8 cellular contexts compared by ENCODE assay signal in the genomic region with DNA sequence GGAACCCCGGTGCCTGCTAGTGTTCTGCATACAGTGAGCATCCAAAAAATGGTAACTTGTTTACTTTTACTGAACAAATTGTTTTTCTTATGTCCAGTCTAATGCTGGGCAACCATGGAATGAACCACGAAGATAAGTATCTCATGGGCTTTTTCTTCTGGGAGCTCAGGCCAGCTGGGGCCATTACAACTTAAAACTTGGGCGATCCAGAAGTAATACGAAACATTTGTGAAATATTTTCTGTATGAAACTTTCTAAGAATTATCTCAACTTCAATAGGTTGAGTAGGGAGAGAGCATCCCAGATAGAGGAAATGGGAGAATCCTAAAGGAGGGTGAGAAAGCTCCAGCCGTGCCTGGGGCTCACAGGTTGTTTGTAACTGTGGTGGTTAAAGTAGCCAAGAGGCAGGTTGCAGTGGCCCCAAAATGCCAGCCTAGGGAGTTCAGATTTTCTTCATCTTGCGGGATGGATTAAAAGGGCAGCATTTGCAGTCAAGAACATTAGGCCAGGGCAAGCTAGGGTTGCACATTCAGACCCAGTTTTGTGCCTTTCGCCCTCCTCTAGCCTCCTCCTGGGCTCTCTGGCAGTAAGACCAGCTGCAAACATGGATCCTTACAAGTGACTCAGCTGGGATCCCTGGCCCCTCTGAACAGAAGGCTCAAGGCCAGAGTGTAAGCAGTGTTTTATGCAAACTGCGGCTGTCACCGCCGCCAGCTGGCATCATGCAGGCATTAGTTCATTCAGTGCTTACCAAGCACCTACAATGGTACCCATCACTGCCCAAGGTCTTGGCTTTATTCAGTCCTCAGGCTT. TPM values are rescaled to one million over a fixed set of nuclear protein-coding genes. Genes with fewer than 3 reads are reported as not detected.
DNase-seq lines count a peak whose midpoint lies in the region; ATAC-seq and TF ChIP-seq lines count a peak whose summit lies in the region.

No MANE protein-coding gene starts in this region.

- H4K20me1 ChIP-seq in MM.1S (ENCODE audit: insufficient read depth, low read length), result no peaks in the 10 kb centered on the region

- no peak for DNase-seq in BE2C
- no peak for DNase-seq in MM.1S
- no peak for DNase-seq in effector memory CD4-positive, alpha-beta T cell
- DNase-seq in GM10248 (ENCODE audit: extremely low spot score), result no peak
- no peak for DNase-seq in ACHN
- DNase-seq in stimulated activated CD4-positive, alpha-beta T cell treated with anti-CD3 and anti-CD28 coated beads, Interleukin-1b, Interleukin-23, amount 100 ng/mL, for 48 hours, result no peak

- H3K27ac ChIP-seq in MM.1S (ENCODE audit: low read length), result no peak overlapping the region
- H3K27ac ChIP-seq in effector memory CD4-positive, alpha-beta T cell (ENCODE audit: insufficient read depth, low read length, poor library complexity, severe bottlenecking), result peak overlapping the region; percentile 100

- POLR2A ChIA-PET in GM10248 (lab: Yijun Ruan, JAX), result interaction anchor here (0.9 to 2.8 kb wide), 2 partner anchors 11 to 42 kb away, joined by 3 to 17 read pairs; a partner anchor contains a TSS

- H3K4me3 Mint-ChIP-seq in nephron, result peak overlapping the region; percentile 90 to 94 (median 90)

- H2AFZ ChIP-seq in MM.1S (ENCODE audit: low read length), result peak overlapping the region; percentile 55

- H3K36me3 ChIP-seq in BE2C (peaks cover 25% of the 10 kb centered on the region), MM.1S (replicated peaks; ENCODE audit: insufficient read depth, low read length) (no peaks in the 10 kb centered on the region)
- peaks cover 30% of the 10 kb centered on the region for H3K36me3 ChIP-seq in effector memory CD4-positive, alpha-beta T cell (ENCODE audit: control insufficient read depth, insufficient read depth, low read length)

- H3K27me3 ChIP-seq in BE2C (no peaks in the 10 kb centered on the region), MM.1S (replicated peaks; ENCODE audit: insufficient read depth, low read length) (no peaks in the 10 kb centered on the region)
- H3K27me3 ChIP-seq in effector memory CD4-positive, alpha-beta T cell (replicated peaks; ENCODE audit: control insufficient read depth, insufficient read depth, low read length, poor library complexity, severe bottlenecking), result no peaks in the 10 kb centered on the region

- no peaks in the 10 kb centered on the region for H3K27me3 Mint-ChIP-seq in nephron (ENCODE audit: low read depth)

- peak overlapping the region; percentile 84; the same call in 1 of the 2 replicates for H3K9ac ChIP-seq in MM.1S (ENCODE audit: low read length)

- peaks cover 38% of the 10 kb centered on the region for H3K79me2 ChIP-seq in MM.1S (ENCODE audit: low read length)

- no peak for TF ChIP-seq CTCF in BE2C (IDR thresholded peaks at IDR 0.05; ENCODE audit: low read depth, low read length)
- no peak for TF ChIP-seq CTCF in MM.1S (IDR thresholded peaks at IDR 0.05; ENCODE audit: low read length)
- TF ChIP-seq CTCF in nephron (IDR thresholded peaks at IDR 0.05; ENCODE audit: unreplicated experiment in 3 of 3), result no peak
- no peak for TF ChIP-seq CTCF in GM10248 (IDR thresholded peaks at IDR 0.05; ENCODE audit: control extremely low read depth, extremely low read depth, low read depth, missing control alignments)

- H3K36me3 Mint-ChIP-seq in nephron (ENCODE audit: low read depth), result peaks cover 40% of the 10 kb centered on the region

- no peak for ATAC-seq in GM18520 (IDR thresholded peaks at IDR 0.05; ENCODE audit: unreplicated experiment)

- H3K4me2 ChIP-seq in MM.1S (ENCODE audit: low read depth, low read length), result peak overlapping the region; percentile 44

- H3K4me3 ChIP-seq in BE2C (ENCODE audit: low read depth, low read length) (peak overlapping the region; percentile 98), MM.1S (ENCODE audit: low read length) (peak overlapping the region; percentile 79)
- peak overlapping the region; percentile 96 for H3K4me3 ChIP-seq in effector memory CD4-positive, alpha-beta T cell (ENCODE audit: insufficient read depth, low read depth, low read length, poor library complexity, severe bottlenecking)

- no peaks in the 10 kb centered on the region for H3K9me3 ChIP-seq in BE2C
- no peaks in the 10 kb centered on the region for H3K9me3 ChIP-seq in MM.1S (replicated peaks; ENCODE audit: insufficient read depth, low read length)
- H3K9me3 ChIP-seq in effector memory CD4-positive, alpha-beta T cell (ENCODE audit: control insufficient read depth, low read length), result no peaks in the 10 kb centered on the region

- H3K27ac Mint-ChIP-seq in nephron, result peak overlapping the region; percentile 82 to 92 (median 91)

- no peaks in the 10 kb centered on the region for H3K9me3 Mint-ChIP-seq in nephron

- H3F3A ChIP-seq in MM.1S (ENCODE audit: insufficient read depth, low read length), result peaks cover 7% of the 10 kb centered on the region

- peaks cover 17% of the 10 kb centered on the region for H3K4me1 Mint-ChIP-seq in nephron

- no peaks in the 10 kb centered on the region for H3K9me2 ChIP-seq in MM.1S (replicated peaks; ENCODE audit: insufficient read depth, low read length)

- CTCF ChIA-PET in GM10248 (lab: Yijun Ruan, JAX), result interaction anchor here (0.7 to 2.8 kb wide), 10 partner anchors 9 to 232 kb away, joined by 3 to 12 read pairs (median 3); a partner anchor contains a TSS

- in situ Hi-C loops in ACHN (cut with HindIII; ENCODE audit: low pct_ligation_motif_present, low pct_unique_long_range_greater_than_20kb, low sequenced_read_pairs), result no loop called here

- H3K4me1 ChIP-seq in BE2C (peaks cover 11% of the 10 kb centered on the region), MM.1S (ENCODE audit: low read length) (peaks cover 11% of the 10 kb centered on the region; the same call in 1 of the 2 replicates)
- H3K4me1 ChIP-seq in effector memory CD4-positive, alpha-beta T cell (ENCODE audit: control insufficient read depth, insufficient read depth, low read length, poor library complexity, severe bottlenecking), result peaks cover 62% of the 10 kb centered on the region

RNA-seq across cellular contexts. Expression of a gene that starts 41.5 kb away (rescaled TPM):
- polyA plus RNA-seq in BE2C (2012; ENCODE audit: insufficient read depth, insufficient read length, low read depth), result 29.6 TPM

RNA-seq across cellular contexts. Expression of a gene that starts 56.6 kb away (rescaled TPM):
- 0.54 TPM for polyA plus RNA-seq in BE2C (2012; ENCODE audit: insufficient read depth, insufficient read length, low read depth)
